ENCODE assay signal across 19 cellular contexts in the genomic region with DNA sequence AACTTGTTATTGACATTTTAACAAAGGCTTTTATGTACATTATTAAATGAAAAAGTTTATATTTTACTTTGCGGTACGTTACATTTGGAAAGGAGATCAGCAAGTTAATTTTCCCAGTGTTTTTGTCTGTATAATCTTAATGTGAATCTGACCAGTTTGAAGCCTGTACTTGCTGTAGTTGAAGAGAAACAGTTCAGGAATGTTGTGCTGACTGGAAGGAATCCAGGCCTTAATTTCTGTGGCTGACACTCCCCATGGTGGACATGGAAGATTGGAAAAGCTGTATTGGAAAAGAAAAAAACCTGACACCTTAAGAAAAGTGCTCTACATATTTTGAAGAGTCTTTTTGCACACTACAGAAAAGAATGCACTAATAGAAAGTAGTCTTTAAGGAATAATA. TPM values are rescaled to one million over a fixed set of nuclear protein-coding genes. Genes with fewer than 3 reads are reported as not detected.
DNase-seq lines count a peak whose midpoint lies in the region; ATAC-seq, FAIRE-seq and TF ChIP-seq lines count a peak whose summit lies in the region.
"Had no signal": no experiment of that assay in that cellular context is flagged by ENCODE, and none has a peak within 500 bp of the region (broad histone marks: within the 10 kb centered on the region; RNA-seq: fewer than 3 reads in every experiment).

No MANE protein-coding gene starts in this region.

- POLR2A ChIA-PET in naive thymus-derived CD8-positive, alpha-beta T cell (lab: Charles Lee): no interaction called here

- no peaks in the 10 kb centered on the region for H3K9me3 Mint-ChIP-seq in osteocyte (ENCODE audit: unreplicated experiment)
- H3K9me3 Mint-ChIP-seq in naive thymus-derived CD8-positive, alpha-beta T cell: no peaks in the 10 kb centered on the region
- H3K9me3 Mint-ChIP-seq: activated CD4-positive, alpha-beta memory T cell treated with anti-CD3 and anti-CD28 coated beads for 36 hours had no signal

- peak overlapping the region; percentile 17 for H3K27ac Mint-ChIP-seq in osteocyte (ENCODE audit: unreplicated experiment)
- H3K27ac Mint-ChIP-seq in naive thymus-derived CD8-positive, alpha-beta T cell: peak overlapping the region in 1 of 10 donors; percentile 24
- H3K27ac Mint-ChIP-seq: activated CD4-positive, alpha-beta memory T cell treated with anti-CD3 and anti-CD28 coated beads for 36 hours had no signal

- ATAC-seq in HG03045 (IDR thresholded peaks at IDR 0.05; ENCODE audit: unreplicated experiment): no peak
- ATAC-seq in naive thymus-derived CD8-positive, alpha-beta T cell: no peak
- ATAC-seq: esophagus mucosa had no signal

- in situ Hi-C loops in astrocyte of the cerebellum (cut with HindIII; ENCODE audit: low sequenced_read_pairs): no loop called here

- H3K4me3 ChIP-seq in astrocyte of the cerebellum (ENCODE audit: low read depth, low read length) (no peak overlapping the region), fibroblast of pulmonary artery (replicated peaks; ENCODE audit: low read depth, low read length) (no peak overlapping the region)
- H3K4me3 ChIP-seq: ascending aorta, sigmoid colon had no signal

- TF ChIP-seq CTCF in astrocyte of the cerebellum (IDR thresholded peaks at IDR 0.05; ENCODE audit: low read depth, low read length, missing control alignments) (no peak), fibroblast of pulmonary artery (IDR thresholded peaks at IDR 0.05; ENCODE audit: low read length, missing control alignments) (no peak), osteocyte (IDR thresholded peaks at IDR 0.05) (no peak)

- DNase-seq in astrocyte of the cerebellum (ENCODE audit: low read depth): peak; percentile 87
- peak; percentile 59 for DNase-seq in fibroblast of pulmonary artery (ENCODE audit: low read depth)
- no peak for DNase-seq in osteocyte (ENCODE audit: extremely low spot score, unreplicated experiment)
- DNase-seq in HuH-7.5 (ENCODE audit: low spot score): no peak
- DNase-seq in posterior vena cava (ENCODE audit: low spot score): no peak
- no peak for DNase-seq in naive thymus-derived CD8-positive, alpha-beta T cell
- DNase-seq: activated CD4-positive, alpha-beta memory T cell treated with anti-CD3 and anti-CD28 coated beads for 36 hours; activated naive CD4-positive, alpha-beta T cell treated with Interleukin-2 at 50 U/mL for 16 hours; DND-41; islet precursor cell; midbrain; NCI-H2081 treated with DMSO at 0.1 percent for 48 hours; NCI-H510A treated with DMSO at 0.1 percent for 48 hours; sigmoid colon; stimulated activated CD4-positive, alpha-beta T cell treated with anti-CD3 and anti-CD28 coated beads, Interleukin-2, amount 100 ng/mL, for 24 hours had no signal

- peaks cover 36% of the 10 kb centered on the region for H3K4me1 Mint-ChIP-seq in osteocyte (ENCODE audit: unreplicated experiment)
- H3K4me1 Mint-ChIP-seq in naive thymus-derived CD8-positive, alpha-beta T cell: peaks cover 0 to 2% (median under 1%) of the 10 kb centered on the region in 4 donors

- intact Hi-C loops in posterior vena cava (cut with DNase I): loop anchor here in 1 of 2 donors (10.0 kb wide), 1 partner anchor 249 kb away; no protein-coding TSS in a partner anchor

- peak; percentile 36 for FAIRE-seq in G401.6 (lab: Jason Lieb, UNC)

- H3K27me3 Mint-ChIP-seq in osteocyte (ENCODE audit: unreplicated experiment): no peaks in the 10 kb centered on the region
- no peaks in the 10 kb centered on the region for H3K27me3 Mint-ChIP-seq in naive thymus-derived CD8-positive, alpha-beta T cell
- H3K27me3 Mint-ChIP-seq: activated CD4-positive, alpha-beta memory T cell treated with anti-CD3 and anti-CD28 coated beads for 36 hours had no signal

- H3K36me3 Mint-ChIP-seq in osteocyte (ENCODE audit: unreplicated experiment): peaks cover 28% of the 10 kb centered on the region
- peaks cover 3 to 30% (median 9%) of the 10 kb centered on the region in 3 donors for H3K36me3 Mint-ChIP-seq in naive thymus-derived CD8-positive, alpha-beta T cell
- H3K36me3 Mint-ChIP-seq: activated CD4-positive, alpha-beta memory T cell treated with anti-CD3 and anti-CD28 coated beads for 36 hours had no signal

- H3K4me3 Mint-ChIP-seq in osteocyte (ENCODE audit: unreplicated experiment): no peak overlapping the region
- no peak overlapping the region for H3K4me3 Mint-ChIP-seq in naive thymus-derived CD8-positive, alpha-beta T cell
- H3K4me3 Mint-ChIP-seq: activated CD4-positive, alpha-beta memory T cell treated with anti-CD3 and anti-CD28 coated beads for 36 hours had no signal

RNA-seq across cellular contexts. Expression of a gene that starts 15.5 kb away (rescaled TPM):
- total RNA-seq in osteocyte: 12.2 and 14.2 TPM in 2 replicates
- 10 to 100 TPM; 27.1 to 27.7 TPM for total RNA-seq in posterior vena cava
- 1 to 10 TPM; 3.3 to 3.8 TPM for total RNA-seq in naive thymus-derived CD8-positive, alpha-beta T cell
- 1 to 10 TPM; 1.6 to 2.4 (median 1.8) TPM for polyA plus RNA-seq in naive thymus-derived CD8-positive, alpha-beta T cell

RNA-seq across cellular contexts. Expression of a gene that starts 15.5 kb away (rescaled TPM):
- total RNA-seq in osteocyte (158 and 171 TPM in 2 replicates), posterior vena cava (100 to 1,000 TPM in 1 of 2 donors, 10 to 100 TPM in 1; 81.3 to 105 TPM)
- 10 to 100 TPM; 29.7 to 36.4 TPM for total RNA-seq in naive thymus-derived CD8-positive, alpha-beta T cell
- 10 to 100 TPM; 10.6 to 16.6 (median 13.9) TPM for polyA plus RNA-seq in naive thymus-derived CD8-positive, alpha-beta T cell

Comparison
In these comparisons a context has a peak if more than half of its experiments do, and no peak if none do; other contexts are left out.
1. DNase-seq: peak in astrocyte of the cerebellum (single experiment) and fibroblast of pulmonary artery (single experiment); none in osteocyte (single experiment), HuH-7.5 (single experiment), posterior vena cava (single experiment) and naive thymus-derived CD8-positive, alpha-beta T cell (0 of 10).